Comparison of ENCODE assay signal across 37 cellular contexts in genomic region chr7:25396661-25397060, GRCh38.
"Had no signal": no experiment of that assay in that cellular context is flagged by ENCODE, and none has a peak within 500 bp of the region (broad histone marks: within the 10 kb centered on the region; RNA-seq: fewer than 3 reads in every experiment).

No MANE protein-coding gene starts in this region.

- H3K27ac ChIP-seq: ascending aorta, cardiac muscle cell, WERI-Rb-1 had no signal

- H3K4me1 Mint-ChIP-seq: activated CD4-positive, alpha-beta memory T cell treated with anti-CD3 and anti-CD28 coated beads, Interleukin-2, amount 10 ng/mL, durations not matched to agents 7 days and 5 days; activated CD4-positive, alpha-beta T cell treated with anti-CD3 and anti-CD28 coated beads, Interleukin-2, amount 10 ng/mL, durations not matched to agents 7 days and 5 days; activated CD8-positive, alpha-beta memory T cell treated with anti-CD3 and anti-CD28 coated beads, Interleukin-2, amount 10 ng/mL, durations not matched to agents 7 days and 5 days; activated naive CD4-positive, alpha-beta T cell treated with anti-CD3 and anti-CD28 coated beads, Interleukin-2, amount 10 ng/mL, durations not matched to agents 7 days and 5 days; activated naive CD4-positive, alpha-beta T cell treated with anti-CD3 and anti-CD28 coated beads, Interleukin-2, amount 50 U/mL, for 24 hours; activated naive CD8-positive, alpha-beta T cell treated with anti-CD3 and anti-CD28 coated beads, Interleukin-2, amount 50 U/mL, for 24 hours; central memory CD8-positive, alpha-beta T cell; WTC11 had no signal

- ATAC-seq: activated CD4-positive, alpha-beta T cell treated with anti-CD3 and anti-CD28 coated beads for 36 hours; activated CD4-positive, CD25-positive, alpha-beta regulatory T cell treated with anti-CD3 and anti-CD28 coated beads, Interleukin-2, amount 50 U/mL, for 24 hours; activated CD8-positive, alpha-beta memory T cell treated with anti-CD3 and anti-CD28 coated beads, Interleukin-2, amount 10 ng/mL, durations not matched to agents 7 days and 5 days; activated CD8-positive, alpha-beta T cell treated with anti-CD3 and anti-CD28 coated beads, Interleukin-2, amount 10 ng/mL, durations not matched to agents 7 days and 5 days; activated naive CD8-positive, alpha-beta T cell treated with anti-CD3 and anti-CD28 coated beads, Interleukin-2, amount 50 U/mL, for 24 hours; activated T-cell treated with anti-CD3 and anti-CD28 coated beads, Interleukin-2, amount 50 U/mL, for 4 hours had no signal

- H3K27me3 Mint-ChIP-seq: brain had no signal

- H3K27me3 ChIP-seq: ascending aorta, cardiac muscle cell had no signal

- H3K4me1 ChIP-seq: ascending aorta had no signal

- H3K9me3 Mint-ChIP-seq: activated CD4-positive, alpha-beta memory T cell treated with anti-CD3 and anti-CD28 coated beads, Interleukin-2, amount 10 ng/mL, durations not matched to agents 7 days and 5 days; activated CD4-positive, alpha-beta T cell treated with anti-CD3 and anti-CD28 coated beads, Interleukin-2, amount 10 ng/mL, durations not matched to agents 7 days and 5 days; activated naive CD4-positive, alpha-beta T cell treated with anti-CD3 and anti-CD28 coated beads, Interleukin-2, amount 10 ng/mL, durations not matched to agents 7 days and 5 days; activated naive CD4-positive, alpha-beta T cell treated with anti-CD3 and anti-CD28 coated beads, Interleukin-2, amount 50 U/mL, for 24 hours; activated naive CD8-positive, alpha-beta T cell treated with anti-CD3 and anti-CD28 coated beads, Interleukin-2, amount 10 ng/mL, durations not matched to agents 7 days and 5 days; activated naive CD8-positive, alpha-beta T cell treated with anti-CD3 and anti-CD28 coated beads, Interleukin-2, amount 50 U/mL, for 24 hours; activated T-cell treated with anti-CD3 and anti-CD28 coated beads, Interleukin-2, amount 50 U/mL, for 4 hours; activated T-helper 2 cell treated with anti-CD3 and anti-CD28 coated beads, Interferon-gamma antibody, Interleukin-2, Interleukin-4, amounts not matched to agents 10 μg/mL and 5 μg/mL and 100 μg/mL, durations not matched to agents 14 hours and 24 hours and 36 hours; brain; central memory CD8-positive, alpha-beta T cell; T-helper 1 cell treated with Interleukin-12 subunit alpha and Interleukin-12 subunit beta and Interleukin-4 antibody, amounts not matched to agents 30 μg/mL and 1 μg/mL, for 36 hours; T-helper 2 cell treated with Interferon-gamma antibody and Interleukin-4, amounts not matched to agents 5 μg/mL and 100 μg/mL, for 36 hours; WTC11 had no signal

- H3K36me3 ChIP-seq: ascending aorta, cardiac muscle cell, WERI-Rb-1 had no signal

- H3K4me3 ChIP-seq: ascending aorta, cardiac muscle cell had no signal

- H3K4me3 Mint-ChIP-seq: activated CD4-positive, alpha-beta memory T cell treated with anti-CD3 and anti-CD28 coated beads, Interleukin-2, amount 10 ng/mL, durations not matched to agents 7 days and 5 days; activated CD4-positive, alpha-beta T cell treated with anti-CD3 and anti-CD28 coated beads for 36 hours; activated CD4-positive, alpha-beta T cell treated with anti-CD3 and anti-CD28 coated beads, Interleukin-2, amount 10 ng/mL, durations not matched to agents 7 days and 5 days; activated CD8-positive, alpha-beta memory T cell treated with anti-CD3 and anti-CD28 coated beads, Interleukin-2, amount 10 ng/mL, durations not matched to agents 7 days and 5 days; activated CD8-positive, alpha-beta T cell treated with anti-CD3 and anti-CD28 coated beads, Interleukin-2, amount 10 ng/mL, durations not matched to agents 7 days and 5 days; activated naive CD4-positive, alpha-beta T cell treated with anti-CD3 and anti-CD28 coated beads, Interleukin-2, amount 10 ng/mL, durations not matched to agents 7 days and 5 days; activated naive CD4-positive, alpha-beta T cell treated with anti-CD3 and anti-CD28 coated beads, Interleukin-2, amount 50 U/mL, for 24 hours; activated naive CD8-positive, alpha-beta T cell; activated naive CD8-positive, alpha-beta T cell treated with anti-CD3 and anti-CD28 coated beads, Interleukin-2, amount 10 ng/mL, durations not matched to agents 7 days and 5 days; activated naive CD8-positive, alpha-beta T cell treated with anti-CD3 and anti-CD28 coated beads, Interleukin-2, amount 50 U/mL, for 24 hours; activated T-cell treated with anti-CD3 and anti-CD28 coated beads, Interleukin-2, amount 50 U/mL, for 4 hours; brain; central memory CD8-positive, alpha-beta T cell; T-helper 1 cell treated with Interleukin-12 subunit alpha and Interleukin-12 subunit beta and Interleukin-4 antibody, amounts not matched to agents 30 μg/mL and 1 μg/mL, for 36 hours; T-helper 2 cell treated with Interferon-gamma antibody and Interleukin-4, amounts not matched to agents 5 μg/mL and 100 μg/mL, for 36 hours; WTC11 had no signal

- DNase-seq: activated CD4-positive, alpha-beta memory T cell treated with anti-CD3 and anti-CD28 coated beads, Interleukin-2, amount 10 ng/mL, durations not matched to agents 7 days and 5 days; activated CD4-positive, alpha-beta T cell treated with anti-CD3 and anti-CD28 coated beads for 1 hour; activated CD4-positive, alpha-beta T cell treated with anti-CD3 and anti-CD28 coated beads for 36 hours; activated CD4-positive, alpha-beta T cell treated with anti-CD3 and anti-CD28 coated beads for 48 hours; activated CD4-positive, alpha-beta T cell treated with anti-CD3 and anti-CD28 coated beads, Interleukin-2, amount 10 ng/mL, durations not matched to agents 7 days and 5 days; activated CD4-positive, alpha-beta T cell treated with anti-CD3 and anti-CD28 coated beads, Interleukin-2, amount 50 U/mL, for 48 hours; activated CD4-positive, CD25-positive, alpha-beta regulatory T cell; activated CD8-positive, alpha-beta memory T cell treated with anti-CD3 and anti-CD28 coated beads for 24 hours; activated CD8-positive, alpha-beta memory T cell treated with anti-CD3 and anti-CD28 coated beads, Interleukin-2, amount 10 ng/mL, durations not matched to agents 7 days and 5 days; activated CD8-positive, alpha-beta memory T cell treated with anti-CD3 and anti-CD28 coated beads, Interleukin-2, amount 50 U/mL, for 48 hours; activated CD8-positive, alpha-beta T cell treated with anti-CD3 and anti-CD28 coated beads, Interleukin-2, amount 10 ng/mL, durations not matched to agents 7 days and 5 days; activated effector memory CD4-positive, alpha-beta T cell treated with Interleukin-2 at 50 U/mL for 16 hours; activated gamma-delta T cell; activated naive CD4-positive, alpha-beta T cell treated with anti-CD3 and anti-CD28 coated beads, Interleukin-2, amount 10 ng/mL, durations not matched to agents 7 days and 5 days; activated naive CD4-positive, alpha-beta T cell treated with Interleukin-2 at 50 U/mL for 16 hours; activated naive CD8-positive, alpha-beta T cell treated with anti-CD3 and anti-CD28 coated beads, Interleukin-2, amount 10 ng/mL, durations not matched to agents 7 days and 5 days; activated naive CD8-positive, alpha-beta T cell treated with anti-CD3 and anti-CD28 coated beads, Interleukin-2, amount 50 U/mL, for 24 hours; activated T-cell treated with anti-CD3 and anti-CD28 coated beads, Interleukin-2, amount 50 U/mL, for 1 hour; activated T-cell treated with anti-CD3 and anti-CD28 coated beads, Interleukin-2, amount 50 U/mL, for 4 hours; amygdala; anterior cingulate cortex; SW 1271; T-helper 1 cell; T-helper 2 cell; T-helper 9 cell; WERI-Rb-1 had no signal

- H3K9me3 ChIP-seq: ascending aorta had no signal

- H3K27ac Mint-ChIP-seq: activated CD4-positive, alpha-beta memory T cell treated with anti-CD3 and anti-CD28 coated beads, Interleukin-2, amount 10 ng/mL, durations not matched to agents 7 days and 5 days; activated CD4-positive, alpha-beta T cell treated with anti-CD3 and anti-CD28 coated beads for 36 hours; activated CD4-positive, alpha-beta T cell treated with anti-CD3 and anti-CD28 coated beads, Interleukin-2, amount 10 ng/mL, durations not matched to agents 7 days and 5 days; activated CD8-positive, alpha-beta memory T cell treated with anti-CD3 and anti-CD28 coated beads, Interleukin-2, amount 10 ng/mL, durations not matched to agents 7 days and 5 days; activated CD8-positive, alpha-beta T cell treated with anti-CD3 and anti-CD28 coated beads, Interleukin-2, amount 10 ng/mL, durations not matched to agents 7 days and 5 days; activated naive CD4-positive, alpha-beta T cell treated with anti-CD3 and anti-CD28 coated beads, Interleukin-2, amount 10 ng/mL, durations not matched to agents 7 days and 5 days; activated naive CD4-positive, alpha-beta T cell treated with anti-CD3 and anti-CD28 coated beads, Interleukin-2, amount 50 U/mL, for 24 hours; activated naive CD8-positive, alpha-beta T cell; activated naive CD8-positive, alpha-beta T cell treated with anti-CD3 and anti-CD28 coated beads, Interleukin-2, amount 10 ng/mL, durations not matched to agents 7 days and 5 days; activated naive CD8-positive, alpha-beta T cell treated with anti-CD3 and anti-CD28 coated beads, Interleukin-2, amount 50 U/mL, for 24 hours; activated T-helper 2 cell treated with anti-CD3 and anti-CD28 coated beads, Interferon-gamma antibody, Interleukin-2, Interleukin-4, amounts not matched to agents 10 μg/mL and 5 μg/mL and 100 μg/mL, durations not matched to agents 14 hours and 24 hours and 36 hours; T-helper 1 cell treated with Interleukin-12 subunit alpha and Interleukin-12 subunit beta and Interleukin-4 antibody, amounts not matched to agents 30 μg/mL and 1 μg/mL, for 36 hours; T-helper 2 cell treated with Interferon-gamma antibody and Interleukin-4, amounts not matched to agents 5 μg/mL and 100 μg/mL, for 36 hours; WTC11 had no signal

- H3K36me3 Mint-ChIP-seq: activated CD8-positive, alpha-beta memory T cell treated with anti-CD3 and anti-CD28 coated beads, Interleukin-2, amount 10 ng/mL, durations not matched to agents 7 days and 5 days; activated naive CD4-positive, alpha-beta T cell treated with anti-CD3 and anti-CD28 coated beads, Interleukin-2, amount 10 ng/mL, durations not matched to agents 7 days and 5 days; activated naive CD4-positive, alpha-beta T cell treated with anti-CD3 and anti-CD28 coated beads, Interleukin-2, amount 50 U/mL, for 24 hours; activated naive CD8-positive, alpha-beta T cell; activated naive CD8-positive, alpha-beta T cell treated with anti-CD3 and anti-CD28 coated beads, Interleukin-2, amount 10 ng/mL, durations not matched to agents 7 days and 5 days; brain; WTC11 had no signal
